In genomic region chr12:52230364-52231281, GRCh38 we compare ENCODE assay signal across 13 cellular contexts. TPM values are rescaled to one million over a fixed set of nuclear protein-coding genes. Genes with fewer than 3 reads are reported as not detected.
DNase-seq lines count a peak whose midpoint lies in the region; ATAC-seq, FAIRE-seq and TF ChIP-seq lines count a peak whose summit lies in the region.
"Had no signal": no experiment of that assay in that cellular context is flagged by ENCODE, and none has a peak within 500 bp of the region (broad histone marks: within the 10 kb centered on the region; RNA-seq: fewer than 3 reads in every experiment).

No MANE protein-coding gene starts in this region.

- BruUV-seq in mammary epithelial cell (replicated peaks; lab: Mats Ljungman, UMichigan), result no TSS peak

- H3K27ac Mint-ChIP-seq in activated CD4-positive, alpha-beta T cell treated with anti-CD3 and anti-CD28 coated beads, Interleukin-2, amount 10 ng/mL, durations not matched to agents 7 days and 5 days, result peak overlapping the region; percentile 1
- H3K27ac Mint-ChIP-seq in activated CD4-positive, alpha-beta T cell treated with anti-CD3 and anti-CD28 coated beads, Interleukin-2, amount 10 ng/mL, durations not matched to agents 24 days and 14 days, result no peak overlapping the region
- H3K27ac Mint-ChIP-seq in activated CD4-positive, alpha-beta memory T cell treated with anti-CD3 and anti-CD28 coated beads, Interleukin-2, amount 10 ng/mL, durations not matched to agents 7 days and 5 days, result no peak overlapping the region
- H3K27ac Mint-ChIP-seq: nephron had no signal

- no peaks in the 10 kb centered on the region for H3K4me1 Mint-ChIP-seq in activated CD4-positive, alpha-beta T cell treated with anti-CD3 and anti-CD28 coated beads, Interleukin-2, amount 10 ng/mL, durations not matched to agents 7 days and 5 days
- peaks cover 4% of the 10 kb centered on the region for H3K4me1 Mint-ChIP-seq in activated CD4-positive, alpha-beta T cell treated with anti-CD3 and anti-CD28 coated beads, Interleukin-2, amount 10 ng/mL, durations not matched to agents 24 days and 14 days
- no peaks in the 10 kb centered on the region for H3K4me1 Mint-ChIP-seq in activated CD4-positive, alpha-beta memory T cell treated with anti-CD3 and anti-CD28 coated beads, Interleukin-2, amount 10 ng/mL, durations not matched to agents 7 days and 5 days

- intact Hi-C loops in activated CD4-positive, alpha-beta T cell treated with anti-CD3 and anti-CD28 coated beads, Interleukin-2, amount 10 ng/mL, durations not matched to agents 24 days and 14 days (cut with micrococcal nuclease), result no loop called here
- intact Hi-C loops in mammary epithelial cell (cut with micrococcal nuclease) (loop anchor here (1.0 to 5.0 kb wide), 3 partner anchors 8 to 292 kb away; partner anchors contain the start of gene KRT5), kidney (cut with DNase I) (no loop called here)

- H3K27ac ChIP-seq in mammary epithelial cell (ENCODE audit: insufficient read depth, low read depth, low read length) (peak overlapping the region; percentile 79), kidney (ENCODE audit: low read depth in 2 of 2, low read length in 2 of 2) (peak overlapping the region; percentile 53 to 72)

- no peak for ATAC-seq in GM18870 (IDR thresholded peaks at IDR 0.05; ENCODE audit: unreplicated experiment)

- H2AFZ ChIP-seq in mammary epithelial cell (ENCODE audit: low read depth, low read length), result no peak overlapping the region

- H4K20me1 ChIP-seq in mammary epithelial cell (ENCODE audit: insufficient read depth, low read length), result peaks cover 11% of the 10 kb centered on the region

- no peaks in the 10 kb centered on the region for H3K9me3 Mint-ChIP-seq in activated CD4-positive, alpha-beta T cell treated with anti-CD3 and anti-CD28 coated beads, Interleukin-2, amount 10 ng/mL, durations not matched to agents 7 days and 5 days
- no peaks in the 10 kb centered on the region for H3K9me3 Mint-ChIP-seq in activated CD4-positive, alpha-beta T cell treated with anti-CD3 and anti-CD28 coated beads, Interleukin-2, amount 10 ng/mL, durations not matched to agents 24 days and 14 days
- H3K9me3 Mint-ChIP-seq in activated CD4-positive, alpha-beta memory T cell treated with anti-CD3 and anti-CD28 coated beads, Interleukin-2, amount 10 ng/mL, durations not matched to agents 7 days and 5 days, result no peaks in the 10 kb centered on the region
- H3K9me3 Mint-ChIP-seq: nephron had no signal

- peaks cover 13% of the 10 kb centered on the region for H3K36me3 ChIP-seq in mammary epithelial cell (ENCODE audit: insufficient read depth, low read length)
- no peaks in the 10 kb centered on the region for H3K36me3 ChIP-seq in kidney (ENCODE audit: control insufficient read depth in 1 of 2, insufficient read depth in 2 of 2, low read length in 2 of 2)
- H3K36me3 ChIP-seq: esophagus muscularis mucosa had no signal

- H3K9me3 ChIP-seq in mammary epithelial cell (replicated peaks; ENCODE audit: insufficient read depth, low read length), result no peaks in the 10 kb centered on the region
- H3K9me3 ChIP-seq in kidney (ENCODE audit: control insufficient read depth in 1 of 2, low read length in 2 of 2), result no peaks in the 10 kb centered on the region
- H3K9me3 ChIP-seq: esophagus muscularis mucosa had no signal

- H3K4me2 ChIP-seq in mammary epithelial cell (ENCODE audit: insufficient read depth, low read depth, low read length), result peak overlapping the region; percentile 83

- no peaks in the 10 kb centered on the region for H3K27me3 ChIP-seq in mammary epithelial cell (ENCODE audit: insufficient read depth, low read length)

- WGBS in mammary epithelial cell (ENCODE audit: low coverage, missing lambda C conversion rate), result 2% methylated on average over 5 of the region's 8 CpGs

- H3K4me3 ChIP-seq in mammary epithelial cell (replicated peaks in 1 of 3; ENCODE audit: insufficient read depth in 1 of 3, low read depth in 2 of 3, low read length in 3 of 3) (peak overlapping the region in 1 of 3 experiments; percentile 5), kidney (ENCODE audit: low read length in 2 of 2) (no peak overlapping the region)
- H3K4me3 ChIP-seq: esophagus muscularis mucosa had no signal

- FAIRE-seq in kidney (lab: Jason Lieb, UNC) (no peak), frontal cortex (lab: Jason Lieb, UNC) (no peak)
- FAIRE-seq: GM18507 had no signal

- H3K4me1 ChIP-seq in mammary epithelial cell (ENCODE audit: insufficient read depth, low read length) (peaks cover 57% of the 10 kb centered on the region), kidney (ENCODE audit: control insufficient read depth in 1 of 2, insufficient read depth in 1 of 2, low read depth in 1 of 2, low read length in 2 of 2) (peaks cover 5 to 17% of the 10 kb centered on the region in 2 donors)

- H3K9ac ChIP-seq in mammary epithelial cell (ENCODE audit: insufficient read depth, low read length), result peak overlapping the region; percentile 88
- peak overlapping the region in 1 of 2 donors; percentile 56 for H3K9ac ChIP-seq in kidney (ENCODE audit: low read length in 2 of 2)

- H3K4me3 Mint-ChIP-seq in activated CD4-positive, alpha-beta T cell treated with anti-CD3 and anti-CD28 coated beads, Interleukin-2, amount 10 ng/mL, durations not matched to agents 7 days and 5 days, result no peak overlapping the region
- no peak overlapping the region for H3K4me3 Mint-ChIP-seq in activated CD4-positive, alpha-beta T cell treated with anti-CD3 and anti-CD28 coated beads, Interleukin-2, amount 10 ng/mL, durations not matched to agents 24 days and 14 days
- H3K4me3 Mint-ChIP-seq in activated CD4-positive, alpha-beta memory T cell treated with anti-CD3 and anti-CD28 coated beads, Interleukin-2, amount 10 ng/mL, durations not matched to agents 7 days and 5 days, result no peak overlapping the region

- DNase-seq in activated CD4-positive, alpha-beta T cell treated with anti-CD3 and anti-CD28 coated beads, Interleukin-2, amount 10 ng/mL, durations not matched to agents 7 days and 5 days, result no peak
- DNase-seq in activated CD4-positive, alpha-beta T cell treated with anti-CD3 and anti-CD28 coated beads, Interleukin-2, amount 10 ng/mL, durations not matched to agents 24 days and 14 days, result no peak
- DNase-seq in mammary epithelial cell (peak; percentile 75), kidney (peak; percentile 85), NCI-H1105 treated with DMSO at 0.1 percent for 48 hours (lab: John Stamatoyannopoulos, UW) (no peak), frontal cortex (ENCODE audit: low spot score in 2 of 2) (no peak)
- no peak for DNase-seq in activated CD4-positive, alpha-beta memory T cell treated with anti-CD3 and anti-CD28 coated beads, Interleukin-2, amount 10 ng/mL, durations not matched to agents 7 days and 5 days

- no peaks in the 10 kb centered on the region for H3K36me3 Mint-ChIP-seq in activated CD4-positive, alpha-beta T cell treated with anti-CD3 and anti-CD28 coated beads, Interleukin-2, amount 10 ng/mL, durations not matched to agents 7 days and 5 days (ENCODE audit: low read depth)
- H3K36me3 Mint-ChIP-seq in activated CD4-positive, alpha-beta T cell treated with anti-CD3 and anti-CD28 coated beads, Interleukin-2, amount 10 ng/mL, durations not matched to agents 24 days and 14 days (ENCODE audit: low read depth), result no peaks in the 10 kb centered on the region
- no peaks in the 10 kb centered on the region for H3K36me3 Mint-ChIP-seq in activated CD4-positive, alpha-beta memory T cell treated with anti-CD3 and anti-CD28 coated beads, Interleukin-2, amount 10 ng/mL, durations not matched to agents 7 days and 5 days (ENCODE audit: low read depth)

- TF ChIP-seq CTCF in mammary epithelial cell (conservative IDR thresholded peaks at IDR 0.05 in 1 of 2, IDR thresholded peaks at IDR 0.05 in 1 of 2; ENCODE audit: extremely low read depth in 1 of 2, insufficient read depth in 1 of 2, low read depth in 1 of 2, low read length in 2 of 2), result no peak
- no peak for TF ChIP-seq CTCF in kidney (IDR thresholded peaks at IDR 0.05; ENCODE audit: borderline replicate concordance, extremely low read depth, insufficient read depth)

- H3K79me2 ChIP-seq in mammary epithelial cell (ENCODE audit: insufficient read depth, low read length), result peaks cover 39% of the 10 kb centered on the region

- in situ Hi-C loops in mammary epithelial cell (cut with MboI; ENCODE audit: low sequenced_read_pairs in 2 of 2), result no loop called here

- CTCF ChIA-PET in activated CD4-positive, alpha-beta T cell treated with anti-CD3 and anti-CD28 coated beads, Interleukin-2, amount 10 ng/mL, durations not matched to agents 7 days and 5 days (lab: Charles Lee), result interaction anchor here (1.3 kb wide), 1 partner anchor 17 kb away, joined by 3 read pairs; no protein-coding TSS in a partner anchor
- CTCF ChIA-PET in mammary epithelial cell (lab: Charles Lee; ENCODE audit: low non-redundant PET), result no interaction called here
- CTCF ChIA-PET in activated CD4-positive, alpha-beta memory T cell treated with anti-CD3 and anti-CD28 coated beads, Interleukin-2, amount 10 ng/mL, durations not matched to agents 7 days and 5 days (lab: Charles Lee), result interaction anchor here (0.9 to 1.2 kb wide), 2 partner anchors 8 to 48 kb away, joined by 3 to 4 read pairs; no protein-coding TSS in a partner anchor

- POLR2A ChIA-PET in activated CD4-positive, alpha-beta T cell treated with anti-CD3 and anti-CD28 coated beads, Interleukin-2, amount 10 ng/mL, durations not matched to agents 7 days and 5 days (lab: Charles Lee), result no interaction called here
- POLR2A ChIA-PET in activated CD4-positive, alpha-beta memory T cell treated with anti-CD3 and anti-CD28 coated beads, Interleukin-2, amount 10 ng/mL, durations not matched to agents 7 days and 5 days (lab: Charles Lee), result no interaction called here

- H3K27me3 Mint-ChIP-seq in activated CD4-positive, alpha-beta T cell treated with anti-CD3 and anti-CD28 coated beads, Interleukin-2, amount 10 ng/mL, durations not matched to agents 7 days and 5 days, result peaks cover 75% of the 10 kb centered on the region
- H3K27me3 Mint-ChIP-seq in activated CD4-positive, alpha-beta T cell treated with anti-CD3 and anti-CD28 coated beads, Interleukin-2, amount 10 ng/mL, durations not matched to agents 24 days and 14 days, result peaks cover 74% of the 10 kb centered on the region
- peaks cover 70% of the 10 kb centered on the region for H3K27me3 Mint-ChIP-seq in activated CD4-positive, alpha-beta memory T cell treated with anti-CD3 and anti-CD28 coated beads, Interleukin-2, amount 10 ng/mL, durations not matched to agents 7 days and 5 days

- dilution Hi-C loops in mammary epithelial cell (cut with HindIII; ENCODE audit: low sequenced_read_pairs), result no loop called here

RNA-seq across cellular contexts. Expression of gene KRT7, which starts 2.4 kb away (rescaled TPM):
- total RNA-seq in activated CD4-positive, alpha-beta T cell treated with anti-CD3 and anti-CD28 coated beads, Interleukin-2, amount 10 ng/mL, durations not matched to agents 7 days and 5 days, result 1 to 10 TPM; 2.2 to 2.5 TPM
- total RNA-seq in activated CD4-positive, alpha-beta T cell treated with anti-CD3 and anti-CD28 coated beads, Interleukin-2, amount 10 ng/mL, durations not matched to agents 24 days and 14 days, result 12.3 and 15.8 TPM in 2 replicates
- total RNA-seq in mammary epithelial cell, result 1,000 to 10,000 TPM; 2,215 to 3,387 TPM
- 3,281 TPM for polyA plus RNA-seq in mammary epithelial cell
- 4,390 TPM for polyA minus RNA-seq in mammary epithelial cell
- total RNA-seq in kidney, result 1,490 TPM
- polyA plus RNA-seq in kidney (ENCODE audit: insufficient read depth, low read depth, low replicate concordance), result 173 TPM
- 1 to 10 TPM; 9.1 to 9.3 TPM for total RNA-seq in activated CD4-positive, alpha-beta memory T cell treated with anti-CD3 and anti-CD28 coated beads, Interleukin-2, amount 10 ng/mL, durations not matched to agents 7 days and 5 days
- total RNA-seq in frontal cortex, result not detected
- total RNA-seq: SK-MEL-5 had no signal

RNA-seq across cellular contexts. Expression of gene KRT80, which starts 38.8 kb away (rescaled TPM):
- not detected for total RNA-seq in activated CD4-positive, alpha-beta T cell treated with anti-CD3 and anti-CD28 coated beads, Interleukin-2, amount 10 ng/mL, durations not matched to agents 7 days and 5 days
- total RNA-seq in activated CD4-positive, alpha-beta T cell treated with anti-CD3 and anti-CD28 coated beads, Interleukin-2, amount 10 ng/mL, durations not matched to agents 24 days and 14 days, result not detected in 2 replicates
- total RNA-seq in mammary epithelial cell (1 to 10 TPM; 1.8 to 2.7 TPM), kidney (12.3 TPM), frontal cortex (not detected)
- polyA plus RNA-seq in mammary epithelial cell (1.2 TPM), kidney (ENCODE audit: insufficient read depth, low read depth, low replicate concordance) (1.0 TPM)
- not detected for polyA minus RNA-seq in mammary epithelial cell
- total RNA-seq in activated CD4-positive, alpha-beta memory T cell treated with anti-CD3 and anti-CD28 coated beads, Interleukin-2, amount 10 ng/mL, durations not matched to agents 7 days and 5 days, result not detected

RNA-seq across cellular contexts. Expression of gene KRT86, which starts 43.8 kb away (rescaled TPM):
- not detected for total RNA-seq in activated CD4-positive, alpha-beta T cell treated with anti-CD3 and anti-CD28 coated beads, Interleukin-2, amount 10 ng/mL, durations not matched to agents 7 days and 5 days
- 0.44 and 0.64 TPM in 2 replicates for total RNA-seq in activated CD4-positive, alpha-beta T cell treated with anti-CD3 and anti-CD28 coated beads, Interleukin-2, amount 10 ng/mL, durations not matched to agents 24 days and 14 days
- 10 to 100 TPM in 1 of 2 donors, 1 to 10 TPM in 1; 6.3 to 34.9 TPM for total RNA-seq in mammary epithelial cell
- polyA plus RNA-seq in mammary epithelial cell, result 8.6 TPM
- polyA minus RNA-seq in mammary epithelial cell, result 0.72 TPM
- 1.3 TPM for total RNA-seq in kidney
- not detected for polyA plus RNA-seq in kidney (ENCODE audit: insufficient read depth, low read depth, low replicate concordance)
- total RNA-seq in activated CD4-positive, alpha-beta memory T cell treated with anti-CD3 and anti-CD28 coated beads, Interleukin-2, amount 10 ng/mL, durations not matched to agents 7 days and 5 days, result under 1 TPM; 0.23 to 0.30 TPM
- under 0.01 TPM for total RNA-seq in frontal cortex
- total RNA-seq: A673, SK-MEL-5 had no signal

Comparison
In these comparisons a context has a peak if more than half of its experiments do, and no peak if none do; other contexts are left out.
1. DNase-seq: peak in mammary epithelial cell (single experiment) and kidney (single experiment); none in activated CD4-positive, alpha-beta T cell treated with anti-CD3 and anti-CD28 coated beads, Interleukin-2, amount 10 ng/mL, durations not matched to agents 7 days and 5 days (single experiment), activated CD4-positive, alpha-beta T cell treated with anti-CD3 and anti-CD28 coated beads, Interleukin-2, amount 10 ng/mL, durations not matched to agents 24 days and 14 days (single experiment), NCI-H1105 treated with DMSO at 0.1 percent for 48 hours (single experiment), activated CD4-positive, alpha-beta memory T cell treated with anti-CD3 and anti-CD28 coated beads, Interleukin-2, amount 10 ng/mL, durations not matched to agents 7 days and 5 days (single experiment) and frontal cortex (0 of 2).
2. RNA of gene KRT7, which starts 2.4 kb away (total RNA-seq): 2,215 to 3,387 TPM in mammary epithelial cell and 1,490 TPM in kidney (single experiment); 12.3 to 15.8 TPM in activated CD4-positive, alpha-beta T cell treated with anti-CD3 and anti-CD28 coated beads, Interleukin-2, amount 10 ng/mL, durations not matched to agents 24 days and 14 days, 9.1 to 9.3 TPM in activated CD4-positive, alpha-beta memory T cell treated with anti-CD3 and anti-CD28 coated beads, Interleukin-2, amount 10 ng/mL, durations not matched to agents 7 days and 5 days, 2.2 to 2.5 TPM in activated CD4-positive, alpha-beta T cell treated with anti-CD3 and anti-CD28 coated beads, Interleukin-2, amount 10 ng/mL, durations not matched to agents 7 days and 5 days and not detected in frontal cortex (single experiment); every median in the first group is over 10 times any median in the second.